Comparison of ENCODE assay signal across 8 cellular contexts in the genomic region with DNA sequence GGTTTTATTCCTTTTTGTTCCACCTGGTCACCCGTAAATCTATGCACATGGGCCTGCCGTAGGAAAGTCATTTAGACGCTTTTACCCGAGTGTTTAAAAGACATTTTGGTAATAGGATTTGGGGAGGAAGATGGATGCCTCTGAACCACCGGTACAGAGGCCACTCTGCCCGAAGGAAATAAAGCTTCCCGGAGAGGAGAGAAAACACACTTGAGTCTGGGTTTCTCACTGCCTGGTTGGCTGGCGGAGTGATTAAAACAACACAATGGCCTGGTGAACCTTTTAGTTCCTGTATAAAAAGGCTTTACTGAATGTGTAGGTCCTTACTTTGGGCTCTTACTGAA. TPM values are rescaled to one million over a fixed set of nuclear protein-coding genes. Genes with fewer than 3 reads are reported as not detected.
DNase-seq lines count a peak whose midpoint lies in the region; ATAC-seq, FAIRE-seq and TF ChIP-seq lines count a peak whose summit lies in the region.

No MANE protein-coding gene starts in this region.

- no peak for DNase-seq in activated CD4-positive, alpha-beta memory T cell treated with anti-CD3 and anti-CD28 coated beads, Interleukin-2, amount 10 ng/mL, durations not matched to agents 7 days and 5 days
- no peak for DNase-seq in fibroblast of mammary gland (ENCODE audit: low read depth)
- no peak for DNase-seq in osteoblast (ENCODE audit: insufficient read length, low spot score, missing footprints)
- DNase-seq in RCC 7860 (ENCODE audit: low spot score): no peak
- no peak for DNase-seq in NCI-H446 treated with DMSO at 0.1 percent for 48 hours (lab: John Stamatoyannopoulos, UW)

- no peaks in the 10 kb centered on the region for H4K20me1 ChIP-seq in BLaER1 treated with 17β-estradiol and CSF1 and Interleukin-3, amounts not matched to agents 10 nM and 100 nM
- H4K20me1 ChIP-seq in osteoblast (ENCODE audit: insufficient read depth, low read length): no peaks in the 10 kb centered on the region

- peaks cover 24% of the 10 kb centered on the region for H3K4me1 Mint-ChIP-seq in activated CD4-positive, alpha-beta memory T cell treated with anti-CD3 and anti-CD28 coated beads, Interleukin-2, amount 10 ng/mL, durations not matched to agents 7 days and 5 days

- no peak for FAIRE-seq in RCC 7860 (lab: Jason Lieb, UNC)

- peaks cover 3% of the 10 kb centered on the region for H3K79me2 ChIP-seq in osteoblast (ENCODE audit: insufficient read depth, low read length)

- peak; percentile 4 for ATAC-seq in GM19372 (IDR thresholded peaks at IDR 0.05; ENCODE audit: low read depth, unreplicated experiment)

- CTCF ChIA-PET in activated CD4-positive, alpha-beta memory T cell treated with anti-CD3 and anti-CD28 coated beads, Interleukin-2, amount 10 ng/mL, durations not matched to agents 7 days and 5 days (lab: Charles Lee): no interaction called here

- H3K4me3 Mint-ChIP-seq in activated CD4-positive, alpha-beta memory T cell treated with anti-CD3 and anti-CD28 coated beads, Interleukin-2, amount 10 ng/mL, durations not matched to agents 7 days and 5 days: peak overlapping the region; percentile 78

- TF ChIP-seq CTCF in fibroblast of mammary gland (conservative IDR thresholded peaks at IDR 0.05; ENCODE audit: control insufficient read depth, insufficient read depth, low read depth, low read length) (no peak), osteoblast (IDR thresholded peaks at IDR 0.05; ENCODE audit: extremely low read depth, low read depth, low read length) (no peak)

- peak overlapping the region; percentile 56 to 75 (median 70) for H3K4me3 ChIP-seq in BLaER1 treated with 17β-estradiol and CSF1 and Interleukin-3, amounts not matched to agents 10 nM and 100 nM
- peak overlapping the region; percentile 62 for H3K4me3 ChIP-seq in fibroblast of mammary gland (ENCODE audit: control insufficient read depth, low read depth, low read length)
- peak overlapping the region; percentile 77 for H3K4me3 ChIP-seq in osteoblast (ENCODE audit: insufficient read depth, low read length)

- H3K4me2 ChIP-seq in BLaER1 treated with 17β-estradiol and CSF1 and Interleukin-3, amounts not matched to agents 10 nM and 100 nM: peak overlapping the region; percentile 72 to 98 (median 85)
- H3K4me2 ChIP-seq in osteoblast (ENCODE audit: insufficient read depth, low read length): peak overlapping the region; percentile 83

- peaks cover 18 to 34% (median 19%) of the 10 kb centered on the region in 10 experiments for H3K4me1 ChIP-seq in BLaER1 treated with 17β-estradiol and CSF1 and Interleukin-3, amounts not matched to agents 10 nM and 100 nM
- H3K4me1 ChIP-seq in osteoblast (ENCODE audit: insufficient read depth, low read length): peaks cover 10% of the 10 kb centered on the region

- no peaks in the 10 kb centered on the region for H3K9me3 Mint-ChIP-seq in activated CD4-positive, alpha-beta memory T cell treated with anti-CD3 and anti-CD28 coated beads, Interleukin-2, amount 10 ng/mL, durations not matched to agents 7 days and 5 days

- POLR2A ChIA-PET in activated CD4-positive, alpha-beta memory T cell treated with anti-CD3 and anti-CD28 coated beads, Interleukin-2, amount 10 ng/mL, durations not matched to agents 7 days and 5 days (lab: Charles Lee): no interaction called here

- H3K27ac Mint-ChIP-seq in activated CD4-positive, alpha-beta memory T cell treated with anti-CD3 and anti-CD28 coated beads, Interleukin-2, amount 10 ng/mL, durations not matched to agents 7 days and 5 days: peak overlapping the region; percentile 77

- no peaks in the 10 kb centered on the region for H3K36me3 Mint-ChIP-seq in activated CD4-positive, alpha-beta memory T cell treated with anti-CD3 and anti-CD28 coated beads, Interleukin-2, amount 10 ng/mL, durations not matched to agents 7 days and 5 days (ENCODE audit: low read depth)

- no peaks in the 10 kb centered on the region for H3K36me3 ChIP-seq in BLaER1 treated with 17β-estradiol and CSF1 and Interleukin-3, amounts not matched to agents 10 nM and 100 nM
- no peaks in the 10 kb centered on the region; the same call in 1 of the 2 replicates for H3K36me3 ChIP-seq in KOPT-K1 (ENCODE audit: insufficient read depth, low read length)
- no peaks in the 10 kb centered on the region for H3K36me3 ChIP-seq in osteoblast (ENCODE audit: insufficient read depth, low read length)

- peaks cover 0 to 7% (median under 1%) of the 10 kb centered on the region in 11 experiments; a peak in 5 of 22 replicates for H3K9me3 ChIP-seq in BLaER1 treated with 17β-estradiol and CSF1 and Interleukin-3, amounts not matched to agents 10 nM and 100 nM (replicated peaks in 1 of 11)
- H3K9me3 ChIP-seq in KOPT-K1 (ENCODE audit: insufficient read depth, low read length, poor library complexity, severe bottlenecking) (no peaks in the 10 kb centered on the region), osteoblast (ENCODE audit: low read depth, low read length) (no peaks in the 10 kb centered on the region)

- peak overlapping the region; percentile 99 for H2AFZ ChIP-seq in osteoblast (ENCODE audit: low read length)

- H3K27ac ChIP-seq in BLaER1 treated with 17β-estradiol and CSF1 and Interleukin-3, amounts not matched to agents 10 nM and 100 nM: peak overlapping the region; percentile 67 to 95 (median 90)
- H3K27ac ChIP-seq in KOPT-K1 (ENCODE audit: low read depth, low read length, poor library complexity, severe bottlenecking) (peak overlapping the region; percentile 84), osteoblast (ENCODE audit: low read depth, low read length) (peak overlapping the region; percentile 96)

- H3K27me3 ChIP-seq in BLaER1 treated with 17β-estradiol and CSF1 and Interleukin-3, amounts not matched to agents 10 nM and 100 nM: no peaks in the 10 kb centered on the region
- H3K27me3 ChIP-seq in osteoblast (ENCODE audit: insufficient read depth, low read length): no peaks in the 10 kb centered on the region

- no peaks in the 10 kb centered on the region for H3K27me3 Mint-ChIP-seq in activated CD4-positive, alpha-beta memory T cell treated with anti-CD3 and anti-CD28 coated beads, Interleukin-2, amount 10 ng/mL, durations not matched to agents 7 days and 5 days

- H3K9ac ChIP-seq in BLaER1 treated with 17β-estradiol and CSF1 and Interleukin-3, amounts not matched to agents 10 nM and 100 nM: peak overlapping the region; percentile 78 to 91 (median 85)

RNA-seq across cellular contexts. Expression of a gene that starts 0.8 kb away (rescaled TPM):
- total RNA-seq in activated CD4-positive, alpha-beta memory T cell treated with anti-CD3 and anti-CD28 coated beads, Interleukin-2, amount 10 ng/mL, durations not matched to agents 7 days and 5 days: 1 to 10 TPM; 2.2 to 2.4 TPM
- 2.9 and 3.2 TPM in 2 replicates for total RNA-seq in osteoblast

RNA-seq across cellular contexts. Expression of a gene that starts 1.3 kb away (rescaled TPM):
- not detected for total RNA-seq in activated CD4-positive, alpha-beta memory T cell treated with anti-CD3 and anti-CD28 coated beads, Interleukin-2, amount 10 ng/mL, durations not matched to agents 7 days and 5 days
- total RNA-seq in osteoblast: 0.59 TPM in 1 of 2 replicates, not detected in the other
